ENCODE assay signal across 8 cellular contexts in genomic region chr14:88868558-88869159, GRCh38. TPM values are rescaled to one million over a fixed set of nuclear protein-coding genes. Genes with fewer than 3 reads are reported as not detected.
DNase-seq lines count a peak whose midpoint lies in the region; ATAC-seq and TF ChIP-seq lines count a peak whose summit lies in the region.

No MANE protein-coding gene starts in this region.

- H3K9me3 Mint-ChIP-seq in Caco-2 (ENCODE audit: unreplicated experiment) = no peaks in the 10 kb centered on the region

- H3K4me1 Mint-ChIP-seq in Caco-2 (ENCODE audit: low read depth, unreplicated experiment) = no peaks in the 10 kb centered on the region

- H3K4me3 Mint-ChIP-seq in Caco-2 (ENCODE audit: unreplicated experiment) = no peak overlapping the region

- no peak overlapping the region for H3K4me3 ChIP-seq in Caco-2 (ENCODE audit: low read depth, low read length)

- H3K9me3 ChIP-seq in Caco-2 = no peaks in the 10 kb centered on the region

- no peak overlapping the region for H3K27ac Mint-ChIP-seq in Caco-2 (ENCODE audit: unreplicated experiment)

- no peaks in the 10 kb centered on the region for H3K4me1 ChIP-seq in Caco-2

- peak; percentile 34 to 40 for TF ChIP-seq CTCF in Caco-2 (IDR thresholded peaks at IDR 0.05; ENCODE audit: insufficient read depth in 1 of 2, low read depth in 1 of 2, low read length in 1 of 2, severe bottlenecking in 1 of 2, unreplicated experiment in 1 of 2)

- BruUV-seq in Caco-2 (replicated peaks; lab: Mats Ljungman, UMichigan) = no TSS peak

- peak; percentile 64 for ATAC-seq in HG02623 (IDR thresholded peaks at IDR 0.05; ENCODE audit: unreplicated experiment)
- no peak for ATAC-seq in GM18520 (IDR thresholded peaks at IDR 0.05; ENCODE audit: unreplicated experiment)

- H3K36me3 ChIP-seq in Caco-2 (ENCODE audit: control insufficient read depth, insufficient read depth, low read length) = no peaks in the 10 kb centered on the region

- no peaks in the 10 kb centered on the region for H3K27me3 ChIP-seq in Caco-2 (replicated peaks; ENCODE audit: control insufficient read depth, insufficient read depth, low read length)

- DNase-seq in Caco-2 = peak in 1 of 2 experiments; percentile 15
- peak; percentile 59 for DNase-seq in NCI-H82 (lab: John Stamatoyannopoulos, UW)
- DNase-seq in fibroblast of peridontal ligament (ENCODE audit: extremely low read depth) = peak; percentile 35
- DNase-seq in epidermal melanocyte (ENCODE audit: insufficient read length, low spot score) = no peak
- DNase-seq in superior temporal gyrus (ENCODE audit: extremely low spot score) = no peak
- no peak for DNase-seq in SKM-1 treated with dmso at 0.1 percent for 144 hours (lab: John Stamatoyannopoulos, UW; ENCODE audit: unreplicated experiment)

- POLR2A ChIA-PET in Caco-2 (lab: Charles Lee) = no interaction called here

- CTCF ChIA-PET in Caco-2 (lab: Charles Lee) = interaction anchor here (1.7 kb wide), 1 partner anchor 201 kb away, joined by 6 read pairs; no protein-coding TSS in a partner anchor

- H3K27me3 Mint-ChIP-seq in Caco-2 (ENCODE audit: insufficient read depth, unreplicated experiment) = no peaks in the 10 kb centered on the region

- no peaks in the 10 kb centered on the region for H3K36me3 Mint-ChIP-seq in Caco-2 (ENCODE audit: insufficient read depth, unreplicated experiment)

- intact Hi-C loops in Caco-2 (cut with micrococcal nuclease; ENCODE audit: unreplicated experiment) = loop anchor here (1.0 to 5.0 kb wide), 3 partner anchors 76 to 201 kb away; partner anchors contain the start of gene EML5

RNA-seq across cellular contexts. Expression of gene TTC8, which starts 44.2 kb away (rescaled TPM):
- 9.6 and 13.6 TPM in 2 replicates for total RNA-seq in Caco-2 (2022)

Comparison
In these comparisons a context has a peak if more than half of its experiments do, and no peak if none do; other contexts are left out.
1. DNase-seq: peak in NCI-H82 (single experiment) and fibroblast of peridontal ligament (single experiment); none in epidermal melanocyte (single experiment), superior temporal gyrus (single experiment) and SKM-1 treated with dmso at 0.1 percent for 144 hours (single experiment).